ENCODE assay signal across 1 cellular context in the genomic region with DNA sequence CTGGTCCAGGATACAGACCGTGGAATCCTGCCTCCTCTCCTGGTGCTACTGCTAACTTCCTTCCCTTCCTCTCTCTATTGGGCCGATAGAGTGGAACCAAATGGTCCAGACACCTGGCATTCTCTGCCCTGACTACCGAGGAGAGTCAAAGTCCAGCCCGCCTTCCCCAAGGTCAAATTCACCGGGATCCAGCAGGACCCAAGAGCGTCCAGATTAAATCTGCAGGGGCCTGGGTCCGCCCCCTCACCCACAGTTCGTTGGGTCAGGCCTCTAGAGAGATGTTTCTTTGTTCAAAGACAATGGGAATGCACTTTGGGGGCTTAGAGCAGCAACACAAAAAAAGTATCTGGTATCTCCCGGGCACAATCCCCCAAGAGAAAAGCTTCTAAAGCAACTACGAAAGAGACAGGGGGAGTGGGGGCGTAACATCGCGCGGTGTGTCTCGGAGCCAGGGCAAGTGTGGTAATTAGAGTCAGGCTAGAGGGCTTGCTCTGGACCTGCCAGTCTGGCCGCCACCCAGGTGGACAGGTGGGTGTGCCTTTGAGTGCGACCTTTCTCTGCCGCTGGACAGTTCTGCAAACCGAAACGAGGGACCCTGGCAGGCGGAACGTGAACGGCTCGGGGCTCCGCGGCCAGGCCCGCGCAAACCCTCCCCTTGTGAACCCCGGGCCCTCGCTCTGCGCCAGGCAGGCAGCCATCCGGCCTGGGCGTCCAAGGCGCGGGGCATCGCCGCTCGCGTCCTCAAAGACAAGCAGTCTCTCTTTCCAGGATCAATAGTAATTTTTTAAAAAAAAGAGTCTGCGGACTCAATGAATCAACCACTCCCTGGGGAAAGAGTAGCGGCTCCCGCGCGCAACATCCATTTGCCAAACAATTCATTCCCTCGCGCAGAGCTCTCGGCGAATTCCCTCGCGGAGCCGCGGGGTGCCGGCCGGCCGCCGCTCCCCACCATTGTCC.
TF ChIP-seq lines count a peak whose summit lies in the region.

No MANE protein-coding gene starts in this region.

TF ChIP-seq in HepG2, 621 proteins besides CTCF, POLR2A, EP300 and RAD21 (continued from another document and continues in another):
- TF ChIP-seq, protein P1, sequence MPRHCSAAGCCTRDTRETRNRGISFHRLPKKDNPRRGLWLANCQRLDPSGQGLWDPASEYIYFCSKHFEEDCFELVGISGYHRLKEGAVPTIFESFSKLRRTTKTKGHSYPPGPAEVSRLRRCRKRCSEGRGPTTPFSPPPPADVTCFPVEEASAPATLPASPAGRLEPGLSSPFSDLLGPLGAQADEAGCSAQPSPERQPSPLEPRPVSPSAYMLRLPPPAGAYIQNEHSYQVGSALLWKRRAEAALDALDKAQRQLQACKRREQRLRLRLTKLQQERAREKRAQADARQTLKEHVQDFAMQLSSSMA (CRISPR knock-in tag; IDR thresholded peaks at IDR 0.05): 0 out of 2 replicates have a peak, but pooled peaks have one; percentile 31
- TF ChIP-seq MIXL1 (CRISPR knock-in tag; IDR thresholded peaks at IDR 0.05): no peak
- TF ChIP-seq ZNF839 (CRISPR knock-in tag; IDR thresholded peaks at IDR 0.05; ENCODE audit: borderline replicate concordance): peak; percentile 4; the same call in 1 of the 2 replicates
- no peak for TF ChIP-seq ZNF234 (CRISPR knock-in tag; conservative IDR thresholded peaks at IDR 0.05)
- TF ChIP-seq MEIS1 (CRISPR knock-in tag; IDR thresholded peaks at IDR 0.05; ENCODE audit: borderline replicate concordance): no peak
- TF ChIP-seq RELA (CRISPR knock-in tag; IDR thresholded peaks at IDR 0.05): no peak
- TF ChIP-seq, protein P2, sequence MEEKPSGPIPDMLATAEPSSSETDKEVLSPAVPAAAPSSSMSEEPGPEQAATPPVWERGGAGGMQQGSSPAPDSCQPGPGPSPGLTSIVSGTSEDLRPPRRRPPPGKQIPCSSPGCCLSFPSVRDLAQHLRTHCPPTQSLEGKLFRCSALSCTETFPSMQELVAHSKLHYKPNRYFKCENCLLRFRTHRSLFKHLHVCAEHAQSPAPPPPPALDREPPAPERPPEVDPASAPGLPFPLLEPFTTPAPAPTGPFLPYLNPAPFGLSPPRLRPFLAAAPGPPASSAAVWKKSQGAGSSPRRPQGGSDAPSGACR (CRISPR knock-in tag; IDR thresholded peaks at IDR 0.05): 0 out of 2 replicates have a peak, but pooled peaks have one; percentile 50
- TF ChIP-seq REPIN1 (CRISPR knock-in tag; IDR thresholded peaks at IDR 0.05; ENCODE audit: borderline replicate concordance, low read depth): no peak
- TF ChIP-seq TFAP4 (IDR thresholded peaks at IDR 0.05; ENCODE audit: borderline replicate concordance, low read depth): no peak
- TF ChIP-seq, protein P3, sequence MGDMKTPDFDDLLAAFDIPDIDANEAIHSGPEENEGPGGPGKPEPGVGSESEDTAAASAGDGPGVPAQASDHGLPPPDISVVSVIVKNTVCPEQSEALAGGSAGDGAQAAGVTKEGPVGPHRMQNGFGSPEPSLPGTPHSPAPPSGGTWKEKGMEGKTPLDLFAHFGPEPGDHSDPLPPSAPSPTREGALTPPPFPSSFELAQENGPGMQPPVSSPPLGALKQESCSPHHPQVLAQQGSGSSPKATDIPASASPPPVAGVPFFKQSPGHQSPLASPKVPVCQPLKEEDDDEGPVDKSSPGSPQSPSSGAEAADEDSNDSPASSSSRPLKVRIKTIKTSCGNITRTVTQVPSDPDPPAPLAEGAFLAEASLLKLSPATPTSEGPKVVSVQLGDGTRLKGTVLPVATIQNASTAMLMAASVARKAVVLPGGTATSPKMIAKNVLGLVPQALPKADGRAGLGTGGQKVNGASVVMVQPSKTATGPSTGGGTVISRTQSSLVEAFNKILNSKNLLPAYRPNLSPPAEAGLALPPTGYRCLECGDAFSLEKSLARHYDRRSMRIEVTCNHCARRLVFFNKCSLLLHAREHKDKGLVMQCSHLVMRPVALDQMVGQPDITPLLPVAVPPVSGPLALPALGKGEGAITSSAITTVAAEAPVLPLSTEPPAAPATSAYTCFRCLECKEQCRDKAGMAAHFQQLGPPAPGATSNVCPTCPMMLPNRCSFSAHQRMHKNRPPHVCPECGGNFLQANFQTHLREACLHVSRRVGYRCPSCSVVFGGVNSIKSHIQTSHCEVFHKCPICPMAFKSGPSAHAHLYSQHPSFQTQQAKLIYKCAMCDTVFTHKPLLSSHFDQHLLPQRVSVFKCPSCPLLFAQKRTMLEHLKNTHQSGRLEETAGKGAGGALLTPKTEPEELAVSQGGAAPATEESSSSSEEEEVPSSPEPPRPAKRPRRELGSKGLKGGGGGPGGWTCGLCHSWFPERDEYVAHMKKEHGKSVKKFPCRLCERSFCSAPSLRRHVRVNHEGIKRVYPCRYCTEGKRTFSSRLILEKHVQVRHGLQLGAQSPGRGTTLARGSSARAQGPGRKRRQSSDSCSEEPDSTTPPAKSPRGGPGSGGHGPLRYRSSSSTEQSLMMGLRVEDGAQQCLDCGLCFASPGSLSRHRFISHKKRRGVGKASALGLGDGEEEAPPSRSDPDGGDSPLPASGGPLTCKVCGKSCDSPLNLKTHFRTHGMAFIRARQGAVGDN (CRISPR knock-in tag; IDR thresholded peaks at IDR 0.05): peak; percentile 68
- TF ChIP-seq ZNF251 (CRISPR knock-in tag; IDR thresholded peaks at IDR 0.05): no peak
- no peak for TF ChIP-seq SRF (IDR thresholded peaks at IDR 0.05; ENCODE audit: low read depth, low read length)
- TF ChIP-seq ZBTB1 (CRISPR knock-in tag; IDR thresholded peaks at IDR 0.05; ENCODE audit: borderline replicate concordance): no peak
- TF ChIP-seq NCOA2 (CRISPR knock-in tag; IDR thresholded peaks at IDR 0.05): 0 out of 2 replicates have a peak, but pooled peaks have one; percentile 19
- TF ChIP-seq, protein P4, sequence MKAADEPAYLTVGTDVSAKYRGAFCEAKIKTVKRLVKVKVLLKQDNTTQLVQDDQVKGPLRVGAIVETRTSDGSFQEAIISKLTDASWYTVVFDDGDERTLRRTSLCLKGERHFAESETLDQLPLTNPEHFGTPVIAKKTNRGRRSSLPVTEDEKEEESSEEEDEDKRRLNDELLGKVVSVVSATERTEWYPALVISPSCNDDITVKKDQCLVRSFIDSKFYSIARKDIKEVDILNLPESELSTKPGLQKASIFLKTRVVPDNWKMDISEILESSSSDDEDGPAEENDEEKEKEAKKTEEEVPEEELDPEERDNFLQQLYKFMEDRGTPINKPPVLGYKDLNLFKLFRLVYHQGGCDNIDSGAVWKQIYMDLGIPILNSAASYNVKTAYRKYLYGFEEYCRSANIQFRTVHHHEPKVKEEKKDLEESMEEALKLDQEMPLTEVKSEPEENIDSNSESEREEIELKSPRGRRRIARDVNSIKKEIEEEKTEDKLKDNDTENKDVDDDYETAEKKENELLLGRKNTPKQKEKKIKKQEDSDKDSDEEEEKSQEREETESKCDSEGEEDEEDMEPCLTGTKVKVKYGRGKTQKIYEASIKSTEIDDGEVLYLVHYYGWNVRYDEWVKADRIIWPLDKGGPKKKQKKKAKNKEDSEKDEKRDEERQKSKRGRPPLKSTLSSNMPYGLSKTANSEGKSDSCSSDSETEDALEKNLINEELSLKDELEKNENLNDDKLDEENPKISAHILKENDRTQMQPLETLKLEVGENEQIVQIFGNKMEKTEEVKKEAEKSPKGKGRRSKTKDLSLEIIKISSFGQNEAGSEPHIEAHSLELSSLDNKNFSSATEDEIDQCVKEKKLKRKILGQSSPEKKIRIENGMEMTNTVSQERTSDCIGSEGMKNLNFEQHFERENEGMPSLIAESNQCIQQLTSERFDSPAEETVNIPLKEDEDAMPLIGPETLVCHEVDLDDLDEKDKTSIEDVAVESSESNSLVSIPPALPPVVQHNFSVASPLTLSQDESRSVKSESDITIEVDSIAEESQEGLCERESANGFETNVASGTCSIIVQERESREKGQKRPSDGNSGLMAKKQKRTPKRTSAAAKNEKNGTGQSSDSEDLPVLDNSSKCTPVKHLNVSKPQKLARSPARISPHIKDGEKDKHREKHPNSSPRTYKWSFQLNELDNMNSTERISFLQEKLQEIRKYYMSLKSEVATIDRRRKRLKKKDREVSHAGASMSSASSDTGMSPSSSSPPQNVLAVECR (CRISPR knock-in tag; IDR thresholded peaks at IDR 0.05; ENCODE audit: borderline replicate concordance): peak; percentile 55; the same call in 1 of the 2 replicates
- no peak for TF ChIP-seq ZNF878 (CRISPR knock-in tag; IDR thresholded peaks at IDR 0.05)
- no peak for TF ChIP-seq CREB1 (IDR thresholded peaks at IDR 0.05)
- no peak for TF ChIP-seq CREB1 (CRISPR knock-in tag; IDR thresholded peaks at IDR 0.05)
- no peak for TF ChIP-seq ZBTB7A (CRISPR knock-in tag; IDR thresholded peaks at IDR 0.05)
- no peak for TF ChIP-seq ZSCAN22 (CRISPR knock-in tag; IDR thresholded peaks at IDR 0.05)
- TF ChIP-seq SOX5 (CRISPR knock-in tag; IDR thresholded peaks at IDR 0.05; ENCODE audit: borderline replicate concordance): no peak
- TF ChIP-seq ZNF564 (CRISPR knock-in tag; IDR thresholded peaks at IDR 0.05): no peak
- TF ChIP-seq GATA4 (IDR thresholded peaks at IDR 0.05; ENCODE audit: borderline replicate concordance, low read depth): no peak
- TF ChIP-seq DBP (CRISPR knock-in tag; IDR thresholded peaks at IDR 0.05; ENCODE audit: not compliant biosample characterization): no peak
- TF ChIP-seq ZNF430 (CRISPR knock-in tag; IDR thresholded peaks at IDR 0.05): 0 out of 2 replicates have a peak, but pooled peaks have one; percentile 52
- TF ChIP-seq, protein P5, sequence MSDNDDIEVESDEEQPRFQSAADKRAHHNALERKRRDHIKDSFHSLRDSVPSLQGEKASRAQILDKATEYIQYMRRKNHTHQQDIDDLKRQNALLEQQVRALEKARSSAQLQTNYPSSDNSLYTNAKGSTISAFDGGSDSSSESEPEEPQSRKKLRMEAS (IDR thresholded peaks at IDR 0.05): peak; percentile 21; the same call in 1 of the 2 replicates
- TF ChIP-seq LCORL (IDR thresholded peaks at IDR 0.05): no peak
- TF ChIP-seq LCORL (CRISPR knock-in tag; IDR thresholded peaks at IDR 0.05): 0 out of 2 replicates have a peak, but pooled peaks have one; percentile 35
- TF ChIP-seq, protein P6, sequence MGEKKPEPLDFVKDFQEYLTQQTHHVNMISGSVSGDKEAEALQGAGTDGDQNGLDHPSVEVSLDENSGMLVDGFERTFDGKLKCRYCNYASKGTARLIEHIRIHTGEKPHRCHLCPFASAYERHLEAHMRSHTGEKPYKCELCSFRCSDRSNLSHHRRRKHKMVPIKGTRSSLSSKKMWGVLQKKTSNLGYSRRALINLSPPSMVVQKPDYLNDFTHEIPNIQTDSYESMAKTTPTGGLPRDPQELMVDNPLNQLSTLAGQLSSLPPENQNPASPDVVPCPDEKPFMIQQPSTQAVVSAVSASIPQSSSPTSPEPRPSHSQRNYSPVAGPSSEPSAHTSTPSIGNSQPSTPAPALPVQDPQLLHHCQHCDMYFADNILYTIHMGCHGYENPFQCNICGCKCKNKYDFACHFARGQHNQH (CRISPR knock-in tag; IDR thresholded peaks at IDR 0.05): peak; percentile 27; the same call in 1 of the 2 replicates
- TF ChIP-seq ZNF749 (CRISPR knock-in tag; IDR thresholded peaks at IDR 0.05; ENCODE audit: borderline replicate concordance): no peak
- no peak for TF ChIP-seq ZNF616 (CRISPR knock-in tag; IDR thresholded peaks at IDR 0.05; ENCODE audit: low read depth)
- TF ChIP-seq HNF4A (CRISPR knock-in tag; IDR thresholded peaks at IDR 0.05): peak; percentile 61
- 0 out of 2 replicates have a peak, but pooled peaks have one; percentile 27 for TF ChIP-seq ZNF777 (CRISPR knock-in tag; IDR thresholded peaks at IDR 0.05)
- no peak for TF ChIP-seq DNMT3B (CRISPR knock-in tag; conservative IDR thresholded peaks at IDR 0.05)
- TF ChIP-seq TFDP2 (CRISPR knock-in tag; IDR thresholded peaks at IDR 0.05): 0 out of 2 replicates have a peak, but pooled peaks have one; percentile 10
- TF ChIP-seq ZNF614 (CRISPR knock-in tag; IDR thresholded peaks at IDR 0.05; ENCODE audit: borderline replicate concordance): peak; percentile 50; the same call in 1 of the 2 replicates
- no peak for TF ChIP-seq IKZF4 (CRISPR knock-in tag; IDR thresholded peaks at IDR 0.05; ENCODE audit: borderline replicate concordance, low read depth, not compliant biosample characterization)
- TF ChIP-seq SCMH1 (CRISPR knock-in tag; IDR thresholded peaks at IDR 0.05; ENCODE audit: borderline replicate concordance): no peak
- TF ChIP-seq, protein P7, sequence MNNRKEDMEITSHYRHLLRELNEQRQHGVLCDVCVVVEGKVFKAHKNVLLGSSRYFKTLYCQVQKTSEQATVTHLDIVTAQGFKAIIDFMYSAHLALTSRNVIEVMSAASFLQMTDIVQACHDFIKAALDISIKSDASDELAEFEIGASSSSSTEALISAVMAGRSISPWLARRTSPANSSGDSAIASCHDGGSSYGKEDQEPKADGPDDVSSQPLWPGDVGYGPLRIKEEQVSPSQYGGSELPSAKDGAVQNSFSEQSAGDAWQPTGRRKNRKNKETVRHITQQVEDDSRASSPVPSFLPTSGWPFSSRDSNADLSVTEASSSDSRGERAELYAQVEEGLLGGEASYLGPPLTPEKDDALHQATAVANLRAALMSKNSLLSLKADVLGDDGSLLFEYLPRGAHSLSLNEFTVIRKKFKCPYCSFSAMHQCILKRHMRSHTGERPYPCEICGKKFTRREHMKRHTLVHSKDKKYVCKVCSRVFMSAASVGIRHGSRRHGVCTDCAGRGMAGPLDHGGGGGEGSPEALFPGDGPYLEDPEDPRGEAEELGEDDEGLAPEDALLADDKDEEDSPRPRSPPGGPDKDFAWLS (CRISPR knock-in tag; IDR thresholded peaks at IDR 0.05; ENCODE audit: borderline replicate concordance): no peak
- no peak for TF ChIP-seq ZNF256 (CRISPR knock-in tag; conservative IDR thresholded peaks at IDR 0.05)
